Comparison of ENCODE assay signal across 18 cellular contexts in genomic region chr2:127852388-127852787, GRCh38. TPM values are rescaled to one million over a fixed set of nuclear protein-coding genes. Genes with fewer than 3 reads are reported as not detected.
DNase-seq lines count a peak whose midpoint lies in the region; ATAC-seq, FAIRE-seq and TF ChIP-seq lines count a peak whose summit lies in the region.
"Had no signal": no experiment of that assay in that cellular context is flagged by ENCODE, and none has a peak within 500 bp of the region (broad histone marks: within the 10 kb centered on the region; RNA-seq: fewer than 3 reads in every experiment).

No MANE protein-coding gene starts in this region.

- no peak overlapping the region for H3K56ac ChIP-seq in H1 (replicated peaks; ENCODE audit: insufficient read length, low read depth, low read length)

- peaks cover 17% of the 10 kb centered on the region for H3K79me1 ChIP-seq in H1 (ENCODE audit: low read depth, low read length)

- H3K18ac ChIP-seq in H1 (ENCODE audit: extremely low read depth, low read length) = no peak overlapping the region

- POLR2A ChIA-PET in H1 (lab: Charles Lee; ENCODE audit: partially characterized antibody) = interaction anchor here (1.8 kb wide), 1 partner anchor 10 kb away, joined by 5 read pairs; no protein-coding TSS in a partner anchor

- H2BK5ac ChIP-seq in H1 (ENCODE audit: low read depth, low read length) = no peak overlapping the region

- H4K91ac ChIP-seq in H1 (replicated peaks; ENCODE audit: insufficient read length, low read length) = no peak overlapping the region

- TF ChIP-seq CTCF in H1 (IDR thresholded peaks at IDR 0.05; ENCODE audit: control extremely low read depth in 1 of 3, insufficient read depth in 1 of 3, low read depth in 1 of 3, low read length in 3 of 3) = no peak

- H2AFZ ChIP-seq in H1 (ENCODE audit: low read length) = no peak overlapping the region

- H2BK20ac ChIP-seq in H1 (ENCODE audit: low read length) = no peak overlapping the region

- H3K9me3 ChIP-seq in H1 (ENCODE audit: insufficient read depth in 2 of 2, low read depth in 1 of 2, low read length in 1 of 2) = no peaks in the 10 kb centered on the region
- H3K9me3 ChIP-seq: BLaER1, HAP-1 had no signal

- no peak for TF ChIP-seq POLR2A in H1 (IDR thresholded peaks at IDR 0.05; ENCODE audit: control extremely low read depth in 1 of 2, low read depth in 2 of 2, low read length in 2 of 2)

- H2AK5ac ChIP-seq in H1 (ENCODE audit: low read depth, low read length) = no peak overlapping the region

- peaks cover 11 to 66% of the 10 kb centered on the region in 2 experiments for H3K79me2 ChIP-seq in H1 (ENCODE audit: control insufficient read depth in 1 of 2, insufficient read depth in 2 of 2, low read length in 2 of 2)

- no peaks in the 10 kb centered on the region for H3K27me3 ChIP-seq in H1 (replicated peaks in 1 of 4; ENCODE audit: control insufficient read depth in 3 of 4, extremely low read depth in 1 of 4, insufficient read depth in 3 of 4, low read length in 3 of 4)
- H3K27me3 ChIP-seq: BLaER1 had no signal

- no peak overlapping the region for H4K8ac ChIP-seq in H1 (ENCODE audit: extremely low read depth, insufficient read depth, low read length)

- peaks cover 0 to 3% (median 1%) of the 10 kb centered on the region in 4 experiments; a peak in 2 of 7 replicates for H3K4me1 ChIP-seq in H1 (replicated peaks in 1 of 4; ENCODE audit: control insufficient read depth in 3 of 4, insufficient read depth in 4 of 4, low read length in 3 of 4)

- no peak for FAIRE-seq in H1 (lab: Jason Lieb, UNC)
- no peak for FAIRE-seq in GM19239 (lab: Jason Lieb, UNC)

- no peak for DNase-seq in activated T-cell treated with anti-CD3 and anti-CD28 coated beads, Interleukin-2, amount 50 U/mL, for 24 hours
- DNase-seq in activated T-cell treated with anti-CD3 and anti-CD28 coated beads, Interleukin-2, amount 50 U/mL, for 1 hour = no peak
- no peak for DNase-seq in H1 (ENCODE audit: low read depth in 1 of 2, low spot score in 2 of 2)
- no peak for DNase-seq in NCI-H226
- no peak for DNase-seq in GM19239 (ENCODE audit: insufficient read length, low spot score)
- DNase-seq: CD4-positive, alpha-beta memory T cell; DMS153; DMS79; GDM1 had no signal

- H3K23ac ChIP-seq in H1 (ENCODE audit: insufficient read length) = no peak overlapping the region

- TF ChIP-seq RAD21 in Ishikawa (IDR thresholded peaks at IDR 0.05; ENCODE audit: low read depth) (no peak), H1 (IDR thresholded peaks at IDR 0.05 in 1 of 2, conservative IDR thresholded peaks at IDR 0.05 in 1 of 2; ENCODE audit: low read depth in 2 of 2, low read length in 2 of 2) (no peak)

- H4K5ac ChIP-seq in H1 (ENCODE audit: insufficient read length, low read depth, low read length) = no peak overlapping the region

- H3K4ac ChIP-seq in H1 (replicated peaks; ENCODE audit: insufficient read length, low read depth, low read length) = no peak overlapping the region

- H3K4me2 ChIP-seq in H1 (ENCODE audit: insufficient read depth in 1 of 2, low read depth in 2 of 2, low read length in 2 of 2) = no peak overlapping the region
- H3K4me2 ChIP-seq: BLaER1, KMS-11 had no signal

- H3K9me3 Mint-ChIP-seq in activated T-cell treated with anti-CD3 and anti-CD28 coated beads, Interleukin-2, amount 50 U/mL, for 24 hours = no peaks in the 10 kb centered on the region
- H3K9me3 Mint-ChIP-seq: CD14-positive monocyte; CD4-positive, alpha-beta memory T cell; IgD-negative memory B cell had no signal

- ATAC-seq in HG02852 (IDR thresholded peaks at IDR 0.05; ENCODE audit: unreplicated experiment) = no peak

- H3K4me3 ChIP-seq in H1 (ENCODE audit: extremely low read depth in 1 of 4, insufficient read depth in 2 of 4, low read depth in 3 of 4, low read length in 4 of 4) = no peak overlapping the region
- H3K4me3 ChIP-seq: BLaER1, HAP-1 had no signal

- H2BK15ac ChIP-seq in H1 (ENCODE audit: low read length) = no peak overlapping the region

- H3K4me3 Mint-ChIP-seq in activated T-cell treated with anti-CD3 and anti-CD28 coated beads, Interleukin-2, amount 50 U/mL, for 24 hours = no peak overlapping the region
- H3K4me3 Mint-ChIP-seq: CD14-positive monocyte; CD4-positive, alpha-beta memory T cell; IgD-negative memory B cell had no signal

- peaks cover 87% of the 10 kb centered on the region for H3K36me3 Mint-ChIP-seq in activated T-cell treated with anti-CD3 and anti-CD28 coated beads, Interleukin-2, amount 50 U/mL, for 24 hours (ENCODE audit: low read depth)
- H3K36me3 Mint-ChIP-seq: IgD-negative memory B cell had no signal

- CTCF ChIA-PET in H1 (lab: Charles Lee; ENCODE audit: partially characterized antibody) = interaction anchor here (0.6 to 0.8 kb wide), 2 partner anchors 8 kb away, joined by 3 read pairs; no protein-coding TSS in a partner anchor

- peaks cover 55% of the 10 kb centered on the region for H3K4me1 Mint-ChIP-seq in activated T-cell treated with anti-CD3 and anti-CD28 coated beads, Interleukin-2, amount 50 U/mL, for 24 hours (ENCODE audit: low read depth)

- peaks cover 4 to 54% (median 20%) of the 10 kb centered on the region in 4 experiments for H3K36me3 ChIP-seq in H1 (ENCODE audit: control insufficient read depth in 2 of 4, insufficient read depth in 4 of 4, low read length in 3 of 4)

- no peak overlapping the region for H3K14ac ChIP-seq in H1 (ENCODE audit: insufficient read length)

- H2BK120ac ChIP-seq in H1 (replicated peaks; ENCODE audit: low read depth, low read length) = no peak overlapping the region

- H3K27ac ChIP-seq in H1 (ENCODE audit: low read depth, low read length) = no peak overlapping the region
- H3K27ac ChIP-seq: 22Rv1, BLaER1, HL-60, KMS-11 had no signal

- H4K20me1 ChIP-seq in H1 (replicated peaks in 1 of 2; ENCODE audit: control insufficient read depth in 1 of 2, insufficient read depth in 2 of 2, low read length in 2 of 2) = peaks cover 2 to 20% of the 10 kb centered on the region in 2 experiments

- H2BK12ac ChIP-seq in H1 (ENCODE audit: low read depth, low read length) = no peak overlapping the region

- WGBS in H1 (ENCODE audit: extremely low coverage in 1 of 2, insufficient coverage in 1 of 2, insufficient read length in 1 of 2, insufficient replicate concordance in 2 of 2, low coverage in 1 of 2, low lambda C conversion rate in 2 of 2, missing lambda C conversion rate in 1 of 2), 2 experiments = 96% methylated on average over 8 of the region's 8 CpGs; no CpG with 5 or more reads in 1 of the 2 experiments

- TF ChIP-seq EP300 in Ishikawa (IDR thresholded peaks at IDR 0.05; ENCODE audit: borderline replicate concordance) (no peak), H1 (IDR thresholded peaks at IDR 0.05; ENCODE audit: borderline replicate concordance in 1 of 2, low read depth in 2 of 2, low read length in 2 of 2) (no peak)

- no peaks in the 10 kb centered on the region for H3K27me3 Mint-ChIP-seq in activated T-cell treated with anti-CD3 and anti-CD28 coated beads, Interleukin-2, amount 50 U/mL, for 24 hours
- H3K27me3 Mint-ChIP-seq: CD4-positive, alpha-beta memory T cell; IgD-negative memory B cell had no signal

- H3K9ac ChIP-seq in H1 (replicated peaks in 1 of 4; ENCODE audit: extremely low read depth in 1 of 4, low read depth in 3 of 4, low read length in 3 of 4) = no peak overlapping the region
- H3K9ac ChIP-seq: BLaER1, KMS-11 had no signal

- H3K23me2 ChIP-seq in H1 (ENCODE audit: low read depth, low read length) = peaks cover 4% of the 10 kb centered on the region; the same call in 1 of the 2 replicates

- peak overlapping the region; percentile 76 for H3K27ac Mint-ChIP-seq in activated T-cell treated with anti-CD3 and anti-CD28 coated beads, Interleukin-2, amount 50 U/mL, for 24 hours

TF ChIP-seq in Ishikawa, 13 proteins besides CTCF, POLR2A, EP300 and RAD21 (continues in another document):
- TF ChIP-seq NFIC (IDR thresholded peaks at IDR 0.05) = no peak
- no peak for TF ChIP-seq YY1 (IDR thresholded peaks at IDR 0.05; ENCODE audit: low read depth)
- TF ChIP-seq TCF12 (IDR thresholded peaks at IDR 0.05; ENCODE audit: low read depth) = no peak
- TF ChIP-seq CREB1 (IDR thresholded peaks at IDR 0.05; ENCODE audit: low read depth) = no peak
- no peak for TF ChIP-seq ZBTB7A (IDR thresholded peaks at IDR 0.05; ENCODE audit: low read depth)

TF ChIP-seq in H1, 55 proteins besides CTCF, POLR2A, EP300 and RAD21 (continues in another document):
- no peak for TF ChIP-seq RBBP5 (IDR thresholded peaks at IDR 0.05; ENCODE audit: borderline replicate concordance, low read depth, low read length)
- TF ChIP-seq BCL11A (IDR thresholded peaks at IDR 0.05; ENCODE audit: low read depth in 2 of 2, low read length in 2 of 2) = no peak
- no peak for TF ChIP-seq CHD2 (IDR thresholded peaks at IDR 0.05; ENCODE audit: low read length)

RNA-seq across cellular contexts. Expression of gene POLR2D, which starts 5.6 kb away (rescaled TPM):
- total RNA-seq in H1 (2021; fragmentation: NEBNext Ultra II Directional; extraction: Animal tissue kit (Norgen Biotek cat#: 25700)) = 73.9 and 80.6 TPM in 2 replicates
- 19.5 and 25.3 TPM in 2 replicates for polyA plus RNA-seq in H1 (2011; rRNA removed)
- 30.6 TPM for polyA plus RNA-seq in H1 (2011; cell fraction: cytosol; rRNA removed)
- 16.6 TPM for polyA plus RNA-seq in H1 (2011; cell fraction: nucleus; rRNA removed)
- 61.7 to 86.0 TPM (median 67.9 TPM) in 4 replicates for polyA plus RNA-seq in H1 (2012, experiment 1 of 2)
- 23.1 TPM for polyA plus RNA-seq in H1 (2012, experiment 2 of 2)
- 34.6 TPM for polyA plus RNA-seq in H1 (2013, experiment 1 of 2)
- polyA plus RNA-seq in H1 (2013, experiment 2 of 2) = 37.0 TPM
- polyA minus RNA-seq in H1 (2011; rRNA and poly(A)+ RNA removed) = 50.4 and 50.8 TPM in 2 replicates
- 17.6 TPM for polyA minus RNA-seq in H1 (2011; cell fraction: cytosol; rRNA and poly(A)+ RNA removed)
- 11.2 TPM for polyA minus RNA-seq in H1 (2011; cell fraction: nucleus; rRNA and poly(A)+ RNA removed)

RNA-seq across cellular contexts. Expression of gene AMMECR1L, which starts 33.4 kb away (rescaled TPM):
- total RNA-seq in H1 (2021; fragmentation: NEBNext Ultra II Directional; extraction: Animal tissue kit (Norgen Biotek cat#: 25700)) = 18.8 and 19.7 TPM in 2 replicates
- 10.1 and 10.2 TPM in 2 replicates for polyA plus RNA-seq in H1 (2011; rRNA removed)
- polyA plus RNA-seq in H1 (2011; cell fraction: cytosol; rRNA removed) = 10.9 TPM
- 11.9 TPM for polyA plus RNA-seq in H1 (2011; cell fraction: nucleus; rRNA removed)
- polyA plus RNA-seq in H1 (2012, experiment 1 of 2) = 14.4 to 17.8 TPM (median 16.6 TPM) in 4 replicates
- polyA plus RNA-seq in H1 (2012, experiment 2 of 2) = 6.0 TPM
- 9.6 TPM for polyA plus RNA-seq in H1 (2013, experiment 1 of 2)
- polyA plus RNA-seq in H1 (2013, experiment 2 of 2) = 9.6 TPM
- polyA minus RNA-seq in H1 (2011; rRNA and poly(A)+ RNA removed) = 17.3 and 17.4 TPM in 2 replicates
- 9.2 TPM for polyA minus RNA-seq in H1 (2011; cell fraction: cytosol; rRNA and poly(A)+ RNA removed)
- 13.1 TPM for polyA minus RNA-seq in H1 (2011; cell fraction: nucleus; rRNA and poly(A)+ RNA removed)

RNA-seq across cellular contexts. Expression of gene WDR33, which starts 41.4 kb away (rescaled TPM):
- 82.7 and 84.6 TPM in 2 replicates for total RNA-seq in H1 (2021; fragmentation: NEBNext Ultra II Directional; extraction: Animal tissue kit (Norgen Biotek cat#: 25700))
- polyA plus RNA-seq in H1 (2011; rRNA removed) = 12.7 and 18.1 TPM in 2 replicates
- polyA plus RNA-seq in H1 (2011; cell fraction: cytosol; rRNA removed) = 22.6 TPM
- 15.0 TPM for polyA plus RNA-seq in H1 (2011; cell fraction: nucleus; rRNA removed)
- 25.1 to 36.9 TPM (median 30.0 TPM) in 4 replicates for polyA plus RNA-seq in H1 (2012, experiment 1 of 2)
- polyA plus RNA-seq in H1 (2012, experiment 2 of 2) = 6.4 TPM
- polyA plus RNA-seq in H1 (2013, experiment 1 of 2) = 23.5 TPM
- polyA plus RNA-seq in H1 (2013, experiment 2 of 2) = 28.3 TPM
- 85.4 and 137 TPM in 2 replicates for polyA minus RNA-seq in H1 (2011; rRNA and poly(A)+ RNA removed)
- 36.5 TPM for polyA minus RNA-seq in H1 (2011; cell fraction: cytosol; rRNA and poly(A)+ RNA removed)
- polyA minus RNA-seq in H1 (2011; cell fraction: nucleus; rRNA and poly(A)+ RNA removed) = 79.7 TPM
